In the genomic region with DNA sequence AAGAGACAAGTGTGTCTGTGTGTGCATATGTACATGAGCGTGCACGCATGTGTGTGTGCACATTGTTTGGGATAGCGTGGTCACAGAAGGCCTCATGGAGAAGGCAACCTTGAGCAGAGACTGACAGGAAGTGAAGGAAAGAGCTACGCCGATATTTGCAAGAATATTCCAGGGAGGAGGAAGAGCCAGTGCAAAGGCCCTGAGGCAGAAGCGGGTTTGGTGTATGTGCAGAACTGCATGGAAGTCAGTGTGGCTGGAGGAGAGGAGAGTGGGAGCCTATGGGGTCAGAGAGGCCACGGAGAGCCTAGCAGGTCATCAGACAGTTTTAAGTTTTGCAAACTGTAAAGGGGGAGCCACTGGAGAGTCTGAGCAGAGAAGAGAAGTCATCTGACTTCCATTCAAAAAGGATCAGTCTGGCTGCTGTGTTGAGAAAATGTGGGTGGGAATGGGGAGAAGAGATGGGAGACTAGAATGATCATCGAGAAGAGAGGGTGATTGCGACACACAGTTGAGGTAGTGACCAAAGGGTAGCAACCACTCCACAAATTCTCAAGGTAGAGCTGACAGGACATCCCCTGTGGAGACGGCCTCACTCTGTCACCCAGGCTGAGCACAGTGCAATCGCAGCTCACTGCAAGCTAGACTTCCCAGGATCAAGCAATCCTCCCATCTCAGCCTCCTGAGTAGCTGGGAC, we compare ENCODE assay signal across 33 cellular contexts. TPM values are rescaled to one million over a fixed set of nuclear protein-coding genes. Genes with fewer than 3 reads are reported as not detected.
"Had no signal": no experiment of that assay in that cellular context is flagged by ENCODE, and none has a peak within 500 bp of the region (broad histone marks: within the 10 kb centered on the region; RNA-seq: fewer than 3 reads in every experiment).

No MANE protein-coding gene starts in this region.

- DNase-seq: colonic mucosa; dermis blood vessel endothelial cell; effector memory CD4-positive, alpha-beta T cell; foreskin keratinocyte; heart left ventricle; left cardiac atrium; left lung; mesenchymal stem cell; mucosa of descending colon; naive B cell; stimulated activated CD4-positive, alpha-beta T cell treated with anti-CD3 and anti-CD28 coated beads, Interleukin-4, amount 100 ng/mL, for 4 hours; stimulated activated naive CD8-positive, alpha-beta T cell treated with anti-CD3 and anti-CD28 coated beads, Interleukin-15, Interleukin-2, amounts not matched to agents 100 U/mL and 50 U/mL, for 24 hours; substantia nigra; testis; tibial artery had no signal

- H3K4me1 ChIP-seq: colonic mucosa, esophagus muscularis mucosa, foreskin keratinocyte, gastroesophageal sphincter, left lung, parathyroid adenoma, tibial artery had no signal

- H2AFZ ChIP-seq: hepatocyte, parathyroid adenoma had no signal

- H3K27me3 ChIP-seq: colonic mucosa, esophagus muscularis mucosa, foreskin keratinocyte, gastroesophageal sphincter, heart left ventricle, hepatocyte, left lung, testis, tibial artery had no signal

- H3K9ac ChIP-seq: parathyroid adenoma had no signal

- H3K4me3 ChIP-seq: colonic mucosa, esophagus muscularis mucosa, gastroesophageal sphincter, heart left ventricle, hepatocyte, left lung, mucosa of descending colon, testis, tibial artery had no signal

- H3K9me3 ChIP-seq: colonic mucosa, esophagus muscularis mucosa, gastroesophageal sphincter, heart left ventricle, left lung, mucosa of descending colon, testis, tibial artery had no signal

- H3K4me2 ChIP-seq: hepatocyte had no signal

- ATAC-seq: foreskin keratinocyte; gastroesophageal sphincter; heart left ventricle; left cardiac atrium; left lung; mucosa of descending colon; natural killer cell treated with Interleukin-12 subunit alpha and Interleukin-12 subunit beta and Interleukin-15 and Interleukin-18, amount 100 ng/mL, for 72 hours; sciatic nerve; stimulated activated memory B cell treated with anti-CD40 and anti-IgM and Interleukin-4, amounts not matched to agents 10 μg/mL and 1 μg/mL and 100 μg/mL, for 72 hours; stimulated activated naive CD8-positive, alpha-beta T cell treated with anti-CD3 and anti-CD28 coated beads, Interleukin-15, Interleukin-2, amounts not matched to agents 100 U/mL and 50 U/mL, for 24 hours had no signal

- H3K27ac ChIP-seq: colonic mucosa, esophagus muscularis mucosa, foreskin keratinocyte, gastroesophageal sphincter, heart left ventricle, hepatocyte, left lung, parathyroid adenoma, testis, tibial artery had no signal

- H3K36me3 ChIP-seq: colonic mucosa, esophagus muscularis mucosa, heart left ventricle, left lung had no signal

RNA-seq across cellular contexts. Expression of a gene that starts 3.9 kb away (rescaled TPM):
- total RNA-seq: dermis blood vessel endothelial cell; endothelial cell of umbilical vein; epithelial cell of proximal tubule; esophagus muscularis mucosa; fibroblast of lung; foreskin keratinocyte; gastroesophageal sphincter; heart left ventricle; kidney epithelial cell; left cardiac atrium; lung microvascular endothelial cell; mesothelial cell of epicardium; mucosa of descending colon; natural killer cell treated with Interleukin-12 subunit alpha and Interleukin-12 subunit beta and Interleukin-15 and Interleukin-18, amount 100 ng/mL, for 72 hours; neural crest cell; progenitor cell of endocrine pancreas; sciatic nerve had no signal
- polyA plus RNA-seq: endothelial cell of umbilical vein, fibroblast of lung, foreskin keratinocyte, heart left ventricle, urinary bladder had no signal

RNA-seq across cellular contexts. Expression of a gene that starts 23.3 kb away (rescaled TPM):
- total RNA-seq: dermis blood vessel endothelial cell; endothelial cell of umbilical vein; epithelial cell of proximal tubule; esophagus muscularis mucosa; fibroblast of lung; foreskin keratinocyte; gastroesophageal sphincter; kidney epithelial cell; left cardiac atrium; left lung; lower leg skin; lung microvascular endothelial cell; mesothelial cell of epicardium; mucosa of descending colon; natural killer cell treated with Interleukin-12 subunit alpha and Interleukin-12 subunit beta and Interleukin-15 and Interleukin-18, amount 100 ng/mL, for 72 hours; neural crest cell; osteoblast; progenitor cell of endocrine pancreas; urinary bladder had no signal
- polyA plus RNA-seq: endothelial cell of umbilical vein, fibroblast of lung, foreskin keratinocyte, heart left ventricle, urinary bladder had no signal

RNA-seq across cellular contexts. Expression of a gene that starts 41.6 kb away (rescaled TPM):
- total RNA-seq: dermis blood vessel endothelial cell, endothelial cell of umbilical vein, epithelial cell of proximal tubule, fibroblast of lung, foreskin keratinocyte, gastroesophageal sphincter, hepatocyte, kidney epithelial cell, left cardiac atrium, lower leg skin, lung microvascular endothelial cell, mucosa of descending colon, osteoblast, urinary bladder had no signal
- polyA plus RNA-seq: fibroblast of lung, foreskin keratinocyte, heart left ventricle had no signal
